ENCODE assay signal across 9 cellular contexts in the genomic region with DNA sequence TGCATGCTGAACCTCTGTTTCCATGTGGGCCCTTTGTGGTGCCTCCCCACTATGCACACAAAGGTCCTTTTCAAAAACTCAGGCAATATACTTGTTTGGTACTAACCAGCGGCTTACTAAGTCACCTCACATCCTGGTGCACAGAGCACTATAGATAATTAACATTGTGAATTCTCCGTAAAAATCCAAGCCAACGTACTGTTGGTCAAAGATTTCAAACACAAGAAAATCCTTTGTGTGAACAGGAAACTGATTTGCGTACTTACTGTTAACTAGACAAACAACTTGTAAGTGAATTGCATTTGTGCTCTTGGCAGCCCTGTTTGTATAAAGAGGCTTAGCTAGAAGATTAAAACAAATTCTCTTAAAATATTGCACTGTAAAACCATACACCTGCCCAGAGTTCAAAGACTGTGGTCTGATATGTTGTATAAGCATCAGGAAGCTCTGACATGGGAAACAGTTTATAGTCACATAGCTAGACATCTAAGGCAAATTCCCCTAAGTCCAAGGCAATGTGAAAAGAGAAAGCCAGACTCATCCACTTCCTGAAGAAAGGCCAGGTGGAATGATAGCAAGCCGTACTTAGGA.
DNase-seq lines count a peak whose midpoint lies in the region; ATAC-seq and TF ChIP-seq lines count a peak whose summit lies in the region.
"Had no signal": no experiment of that assay in that cellular context is flagged by ENCODE, and none has a peak within 500 bp of the region (broad histone marks: within the 10 kb centered on the region; RNA-seq: fewer than 3 reads in every experiment).

No MANE protein-coding gene starts in this region.

- TF ChIP-seq POLR2A in suprapubic skin (IDR thresholded peaks at IDR 0.05) = no peak

- ATAC-seq in mucosa of descending colon (peak; percentile 76), HG02678 (IDR thresholded peaks at IDR 0.05; ENCODE audit: unreplicated experiment) (no peak)

- no peak for TF ChIP-seq EP300 in suprapubic skin (IDR thresholded peaks at IDR 0.05)

- 64% methylated on average over 5 of the region's 5 CpGs for WGBS in suprapubic skin

- H3K9me3 ChIP-seq in mucosa of descending colon (no peaks in the 10 kb centered on the region), suprapubic skin (no peaks in the 10 kb centered on the region)

- H3K36me3 ChIP-seq in mucosa of descending colon (ENCODE audit: low read depth) (no peaks in the 10 kb centered on the region), suprapubic skin (no peaks in the 10 kb centered on the region)

- intact Hi-C loops in mucosa of descending colon (cut with DNase I, micrococcal nuclease) = no loop called here

- TF ChIP-seq CTCF in mucosa of descending colon (IDR thresholded peaks at IDR 0.05) = no peak
- no peak for TF ChIP-seq CTCF in suprapubic skin (IDR thresholded peaks at IDR 0.05)

- H3K27me3 ChIP-seq in suprapubic skin = no peaks in the 10 kb centered on the region

- no peak overlapping the region for H3K27ac ChIP-seq in suprapubic skin

- DNase-seq in COLO668 (lab: John Stamatoyannopoulos, UW; ENCODE audit: unreplicated experiment) (peak; percentile 4), SW480 (ENCODE audit: low spot score) (peak; percentile 94), mucosa of descending colon (peak in 1 of 3 donors; percentile 67), GM03348 (ENCODE audit: low spot score) (no peak), suprapubic skin (ENCODE audit: low spot score in 2 of 2) (no peak)
- DNase-seq in Jurkat, Clone E6-1 (ENCODE audit: low read depth, low spot score) = peak; percentile 59
- no peak for DNase-seq in activated CD4-positive, alpha-beta T cell treated with anti-CD3 and anti-CD28 coated beads, Interleukin-2, amount 50 U/mL, for 1 hour
- DNase-seq: activated CD8-positive, alpha-beta memory T cell treated with anti-CD3 and anti-CD28 coated beads for 24 hours had no signal

- no peak overlapping the region for H3K4me3 ChIP-seq in Jurkat, Clone E6-1 (ENCODE audit: low read length)
- H3K4me3 ChIP-seq in mucosa of descending colon (no peak overlapping the region), suprapubic skin (no peak overlapping the region)

- H3K4me1 ChIP-seq in mucosa of descending colon (ENCODE audit: low read depth) (peaks cover 48% of the 10 kb centered on the region), suprapubic skin (peaks cover 4% of the 10 kb centered on the region)

Comparison
In these comparisons a context has a peak if more than half of its experiments do, and no peak if none do; other contexts are left out.
1. DNase-seq: peak in COLO668 (single experiment), Jurkat, Clone E6-1 (single experiment) and SW480 (single experiment); none in activated CD4-positive, alpha-beta T cell treated with anti-CD3 and anti-CD28 coated beads, Interleukin-2, amount 50 U/mL, for 1 hour (single experiment), GM03348 (single experiment) and suprapubic skin (0 of 2).